ENCODE assay signal across 8 cellular contexts in genomic region chrX:12977761-12978204, GRCh38. TPM values are rescaled to one million over a fixed set of nuclear protein-coding genes. Genes with fewer than 3 reads are reported as not detected.
DNase-seq lines count a peak whose midpoint lies in the region; ATAC-seq and TF ChIP-seq lines count a peak whose summit lies in the region.

No MANE protein-coding gene starts in this region.

- H3K4me3 ChIP-seq in RWPE2 (ENCODE audit: severe bottlenecking) (no peak overlapping the region), thymus (ENCODE audit: low read length) (peak overlapping the region; percentile 80)

- H3K27me3 ChIP-seq in RWPE2 (ENCODE audit: insufficient read depth, poor library complexity, severe bottlenecking) (no peaks in the 10 kb centered on the region), thymus (ENCODE audit: control insufficient read depth, insufficient read depth) (no peaks in the 10 kb centered on the region)

- ATAC-seq in GM18502 (IDR thresholded peaks at IDR 0.05; ENCODE audit: poor library complexity, unreplicated experiment) (peak; percentile 7), RWPE2 (ENCODE audit: low read depth) (no peak)

- peak overlapping the region; percentile 86 for H3K27ac ChIP-seq in RWPE2 (ENCODE audit: poor library complexity, severe bottlenecking)
- peak overlapping the region; percentile 42 for H3K27ac ChIP-seq in thymus (ENCODE audit: low read depth)

- peaks cover 10% of the 10 kb centered on the region for H3K4me1 ChIP-seq in RWPE2 (ENCODE audit: insufficient read depth, poor library complexity, severe bottlenecking)
- peaks cover 3% of the 10 kb centered on the region for H3K4me1 ChIP-seq in thymus (ENCODE audit: control insufficient read depth, insufficient read depth, low read length)

- H3K9me3 ChIP-seq in RWPE2 (ENCODE audit: severe bottlenecking) = no peaks in the 10 kb centered on the region
- no peaks in the 10 kb centered on the region for H3K9me3 ChIP-seq in thymus (ENCODE audit: control insufficient read depth)

- DNase-seq in HFFc6 (no peak), RWPE2 (ENCODE audit: low spot score) (no peak), glomerular visceral epithelial cell (ENCODE audit: extremely low spot score) (peak; percentile 43), islet precursor cell (no peak), NCI-H526 treated with DMSO at 0.1 percent for 48 hours (lab: John Stamatoyannopoulos, UW) (no peak), cerebellar nuclear complex (lab: John Stamatoyannopoulos, UW) (no peak)

- H3K36me3 ChIP-seq in RWPE2 (ENCODE audit: low read depth) = peaks cover 27% of the 10 kb centered on the region
- H3K36me3 ChIP-seq in thymus (ENCODE audit: control insufficient read depth, insufficient read depth) = no peaks in the 10 kb centered on the region

- peak overlapping the region; percentile 94 for H3K4me3 Mint-ChIP-seq in HFFc6

- peaks cover 9% of the 10 kb centered on the region for H3K27me3 Mint-ChIP-seq in HFFc6 (ENCODE audit: insufficient read depth)

- H3K27ac Mint-ChIP-seq in HFFc6 = peak overlapping the region; percentile 74

- H3K9me3 Mint-ChIP-seq in HFFc6 = no peaks in the 10 kb centered on the region; the same call in 1 of the 2 replicates

- peaks cover 23% of the 10 kb centered on the region for H3K4me1 Mint-ChIP-seq in HFFc6 (ENCODE audit: low read depth)

- WGBS in thymus = 4% methylated on average over 9 of the region's 9 CpGs

- TF ChIP-seq CTCF in HFFc6 (IDR thresholded peaks at IDR 0.05) (no peak), RWPE2 (IDR thresholded peaks at IDR 0.05; ENCODE audit: poor library complexity, severe bottlenecking) (no peak)

- H3K36me3 Mint-ChIP-seq in HFFc6 (ENCODE audit: low read depth) = peaks cover 29% of the 10 kb centered on the region

RNA-seq across cellular contexts. Expression of gene TMSB4X, which starts 2.9 kb away (rescaled TPM):
- 1,000 to 10,000 TPM; 2,364 to 3,067 (median 2,845) TPM for total RNA-seq in HFFc6 (2021; fragmentation: NEBNext Ultra II Directional; extraction: Animal tissue kit (Norgen Biotek cat#: 25700))
- polyA plus RNA-seq in thymus = 12,473 TPM
